1 cellular context compared by ENCODE assay signal in the genomic region with DNA sequence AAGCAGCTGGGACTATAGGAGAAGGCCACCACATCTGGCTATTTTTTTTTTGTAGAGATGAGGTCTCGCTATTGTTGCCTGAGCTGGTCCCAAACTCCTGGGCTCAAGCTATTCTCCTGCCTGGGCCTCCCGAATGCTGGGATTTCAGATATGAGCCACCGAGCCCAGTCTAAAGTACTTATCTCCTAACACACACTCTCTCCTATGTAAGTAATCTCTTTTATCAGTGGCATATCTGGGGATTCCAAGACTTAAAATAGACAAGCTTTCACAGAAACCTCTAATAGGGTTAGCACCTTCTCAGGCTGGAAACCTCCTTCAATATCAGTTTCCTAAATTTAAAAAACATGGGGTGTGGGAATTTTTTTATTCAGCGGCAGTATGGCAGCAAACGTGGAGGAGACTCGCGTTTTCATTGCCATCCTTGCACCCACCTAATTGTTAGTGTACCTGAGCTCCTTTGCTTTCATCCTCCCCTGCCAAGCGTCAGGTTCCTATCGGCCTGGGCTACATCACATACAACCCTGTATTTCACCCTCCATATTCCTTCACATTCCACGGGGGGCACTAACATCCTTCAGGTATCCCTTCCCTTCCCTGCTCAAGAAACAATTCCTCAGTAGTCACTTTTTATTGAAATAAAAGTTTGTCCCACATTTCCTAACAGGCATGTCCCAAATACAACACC.
TF ChIP-seq lines count a peak whose summit lies in the region.

No MANE protein-coding gene starts in this region.

TF ChIP-seq in WTC11, 78 proteins besides CTCF, POLR2A, EP300 and RAD21 (continued from another document):
- TF ChIP-seq, protein P1, sequence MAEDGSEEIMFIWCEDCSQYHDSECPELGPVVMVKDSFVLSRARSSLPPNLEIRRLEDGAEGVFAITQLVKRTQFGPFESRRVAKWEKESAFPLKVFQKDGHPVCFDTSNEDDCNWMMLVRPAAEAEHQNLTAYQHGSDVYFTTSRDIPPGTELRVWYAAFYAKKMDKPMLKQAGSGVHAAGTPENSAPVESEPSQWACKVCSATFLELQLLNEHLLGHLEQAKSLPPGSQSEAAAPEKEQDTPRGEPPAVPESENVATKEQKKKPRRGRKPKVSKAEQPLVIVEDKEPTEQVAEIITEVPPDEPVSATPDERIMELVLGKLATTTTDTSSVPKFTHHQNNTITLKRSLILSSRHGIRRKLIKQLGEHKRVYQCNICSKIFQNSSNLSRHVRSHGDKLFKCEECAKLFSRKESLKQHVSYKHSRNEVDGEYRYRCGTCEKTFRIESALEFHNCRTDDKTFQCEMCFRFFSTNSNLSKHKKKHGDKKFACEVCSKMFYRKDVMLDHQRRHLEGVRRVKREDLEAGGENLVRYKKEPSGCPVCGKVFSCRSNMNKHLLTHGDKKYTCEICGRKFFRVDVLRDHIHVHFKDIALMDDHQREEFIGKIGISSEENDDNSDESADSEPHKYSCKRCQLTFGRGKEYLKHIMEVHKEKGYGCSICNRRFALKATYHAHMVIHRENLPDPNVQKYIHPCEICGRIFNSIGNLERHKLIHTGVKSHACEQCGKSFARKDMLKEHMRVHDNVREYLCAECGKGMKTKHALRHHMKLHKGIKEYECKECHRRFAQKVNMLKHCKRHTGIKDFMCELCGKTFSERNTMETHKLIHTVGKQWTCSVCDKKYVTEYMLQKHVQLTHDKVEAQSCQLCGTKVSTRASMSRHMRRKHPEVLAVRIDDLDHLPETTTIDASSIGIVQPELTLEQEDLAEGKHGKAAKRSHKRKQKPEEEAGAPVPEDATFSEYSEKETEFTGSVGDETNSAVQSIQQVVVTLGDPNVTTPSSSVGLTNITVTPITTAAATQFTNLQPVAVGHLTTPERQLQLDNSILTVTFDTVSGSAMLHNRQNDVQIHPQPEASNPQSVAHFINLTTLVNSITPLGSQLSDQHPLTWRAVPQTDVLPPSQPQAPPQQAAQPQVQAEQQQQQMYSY (CRISPR knock-in tag; IDR thresholded peaks at IDR 0.05) = no peak
- TF ChIP-seq AFF4 (CRISPR knock-in tag; IDR thresholded peaks at IDR 0.05; ENCODE audit: borderline replicate concordance) = no peak
- TF ChIP-seq ZNF121 (CRISPR knock-in tag; IDR thresholded peaks at IDR 0.05) = no peak
- no peak for TF ChIP-seq ZNF138 (CRISPR knock-in tag; conservative IDR thresholded peaks at IDR 0.05)
- TF ChIP-seq ZBTB21 (CRISPR knock-in tag; IDR thresholded peaks at IDR 0.05; ENCODE audit: borderline replicate concordance) = no peak
- TF ChIP-seq MXD4 (CRISPR knock-in tag; IDR thresholded peaks at IDR 0.05; ENCODE audit: borderline replicate concordance) = no peak
- TF ChIP-seq FOXP1 (CRISPR knock-in tag; IDR thresholded peaks at IDR 0.05; ENCODE audit: borderline replicate concordance) = no peak
- TF ChIP-seq ZNF219 (CRISPR knock-in tag; IDR thresholded peaks at IDR 0.05; ENCODE audit: borderline replicate concordance) = no peak
- TF ChIP-seq ZNF671 (CRISPR knock-in tag; IDR thresholded peaks at IDR 0.05) = no peak
- no peak for TF ChIP-seq SOX15 (CRISPR knock-in tag; IDR thresholded peaks at IDR 0.05)
- no peak for TF ChIP-seq FOXJ3 (CRISPR knock-in tag; IDR thresholded peaks at IDR 0.05; ENCODE audit: borderline replicate concordance)
- no peak for TF ChIP-seq ZNF263 (CRISPR knock-in tag; IDR thresholded peaks at IDR 0.05; ENCODE audit: low read depth)
- no peak for TF ChIP-seq TEAD1 (CRISPR knock-in tag; IDR thresholded peaks at IDR 0.05)
- no peak for TF ChIP-seq CDX4 (CRISPR knock-in tag; IDR thresholded peaks at IDR 0.05; ENCODE audit: borderline replicate concordance)
